In genomic region chr2:119683717-119684443, GRCh38 we compare ENCODE assay signal across 12 cellular contexts. TPM values are rescaled to one million over a fixed set of nuclear protein-coding genes. Genes with fewer than 3 reads are reported as not detected.
DNase-seq lines count a peak whose midpoint lies in the region; ATAC-seq, FAIRE-seq and TF ChIP-seq lines count a peak whose summit lies in the region.
"Had no signal": no experiment of that assay in that cellular context is flagged by ENCODE, and none has a peak within 500 bp of the region (broad histone marks: within the 10 kb centered on the region; RNA-seq: fewer than 3 reads in every experiment).

No MANE protein-coding gene starts in this region.

- peak overlapping the region in 1 of 2 experiments; percentile 51; a peak in 1 of 4 replicates for H3K27ac ChIP-seq in SK-N-SH (ENCODE audit: low read depth in 2 of 2, low read length in 1 of 2)
- H3K27ac ChIP-seq in keratinocyte (ENCODE audit: control insufficient read depth, insufficient read depth, low read length): peak overlapping the region; percentile 16
- H3K27ac ChIP-seq in temporal lobe (ENCODE audit: low read depth, low read length): peak overlapping the region; percentile 51

- H3K4me1 ChIP-seq in SK-N-SH (ENCODE audit: control insufficient read depth in 1 of 2, insufficient read depth in 2 of 2, low read depth in 1 of 2, low read length in 1 of 2): peaks cover 10 to 35% of the 10 kb centered on the region in 2 experiments; a peak in 3 of 4 replicates
- H3K4me1 ChIP-seq in adipocyte (ENCODE audit: control insufficient read depth, insufficient read depth, low read length): peaks cover 13% of the 10 kb centered on the region
- peaks cover 12% of the 10 kb centered on the region for H3K4me1 ChIP-seq in keratinocyte (ENCODE audit: control insufficient read depth, extremely low read depth, insufficient read depth, low read length)

- no peak overlapping the region for H3K4me2 ChIP-seq in SK-N-SH
- peak overlapping the region; percentile 35 for H3K4me2 ChIP-seq in keratinocyte (ENCODE audit: control insufficient read depth, extremely low read depth, insufficient read depth, low read depth, low read length)

- no peak for FAIRE-seq in keratinocyte (lab: Jason Lieb, UNC)
- FAIRE-seq: A204.1, endometrium, GM19239, TTC549 had no signal

- H3K79me2 ChIP-seq in SK-N-SH (ENCODE audit: insufficient read depth): peaks cover 19% of the 10 kb centered on the region
- H3K79me2 ChIP-seq in keratinocyte (ENCODE audit: control insufficient read depth, insufficient read depth, low read length): peaks cover 16% of the 10 kb centered on the region

- no peak overlapping the region for H3K9ac ChIP-seq in SK-N-SH
- no peak overlapping the region for H3K9ac ChIP-seq in adipocyte (ENCODE audit: low read length)
- H3K9ac ChIP-seq in keratinocyte (ENCODE audit: control insufficient read depth, extremely low read depth, insufficient read depth, low read length): peak overlapping the region; percentile 9

- TF ChIP-seq CTCF in SK-N-SH (IDR thresholded peaks at IDR 0.05) (no peak), keratinocyte (optimal IDR thresholded peaks at IDR 0.05 in 1 of 3, IDR thresholded peaks at IDR 0.05 in 1 of 3, conservative IDR thresholded peaks at IDR 0.05 in 1 of 3; ENCODE audit: extremely low read depth in 1 of 3, insufficient read depth in 2 of 3, low read length in 3 of 3) (no peak)

- no peaks in the 10 kb centered on the region for H3K9me3 ChIP-seq in SK-N-SH
- no peaks in the 10 kb centered on the region for H3K9me3 ChIP-seq in adipocyte (ENCODE audit: control insufficient read depth, low read length)
- no peaks in the 10 kb centered on the region for H3K9me3 ChIP-seq in keratinocyte (ENCODE audit: control insufficient read depth, low read depth, low read length)

- WGBS in SK-N-SH (ENCODE audit: low lambda C conversion rate): 69% methylated on average over 22 of the region's 22 CpGs

- H3K36me3 ChIP-seq in SK-N-SH (replicated peaks in 1 of 2; ENCODE audit: control insufficient read depth in 1 of 2, insufficient read depth in 2 of 2, low read length in 1 of 2): peaks cover 12 to 17% of the 10 kb centered on the region in 2 experiments
- peaks cover 6% of the 10 kb centered on the region for H3K36me3 ChIP-seq in adipocyte (ENCODE audit: control insufficient read depth, insufficient read depth, low read length, severe bottlenecking)
- H3K36me3 ChIP-seq in keratinocyte (ENCODE audit: control insufficient read depth in 2 of 2, extremely low read depth in 1 of 2, insufficient read depth in 2 of 2, low read length in 2 of 2): peaks cover 8 to 12% of the 10 kb centered on the region in 2 experiments

- H3K4me3 ChIP-seq in SK-N-SH (ENCODE audit: low read depth in 2 of 2, low read length in 1 of 2) (no peak overlapping the region), adipocyte (ENCODE audit: low read length) (peak overlapping the region; percentile 30), keratinocyte (ENCODE audit: control insufficient read depth in 2 of 3, extremely low read depth in 1 of 3, insufficient read depth in 2 of 3, low read depth in 1 of 3, low read length in 3 of 3) (peak overlapping the region in 1 of 3 experiments; percentile 11)

- DNase-seq in SK-N-SH (peak; percentile 60), adipocyte (ENCODE audit: low read depth) (no peak), keratinocyte (ENCODE audit: low read depth, low spot score) (no peak)

- dilution Hi-C loops in keratinocyte (cut with MboI; ENCODE audit: extremely low pct_ligation_motif_present, low sequenced_read_pairs): no loop called here

- no peak for TF ChIP-seq EP300 in SK-N-SH (IDR thresholded peaks at IDR 0.05; ENCODE audit: borderline replicate concordance in 1 of 2, low read depth in 1 of 2, low read length in 1 of 2)

- ATAC-seq in SK-N-SH treated with all-trans-retinoic acid at 6 μM for 48 hours (no peak; the same call in 1 of the 3 replicates), HG02870 (IDR thresholded peaks at IDR 0.05; ENCODE audit: unreplicated experiment) (no peak), GM21576 (IDR thresholded peaks at IDR 0.05; ENCODE audit: unreplicated experiment) (no peak), GM21423 (IDR thresholded peaks at IDR 0.05; ENCODE audit: unreplicated experiment) (no peak)

- CTCF ChIA-PET in SK-N-SH (lab: Yijun Ruan, JAX): interaction anchor here (0.9 to 1.4 kb wide), 7 partner anchors 9 to 491 kb away, joined by 3 to 4 read pairs (median 4); no protein-coding TSS in a partner anchor

- no peaks in the 10 kb centered on the region for H3K9me1 ChIP-seq in keratinocyte (ENCODE audit: control insufficient read depth, extremely low read depth, insufficient read depth, low read length)

- H3F3A ChIP-seq in SK-N-SH (replicated peaks; ENCODE audit: insufficient read depth): peaks cover 7% of the 10 kb centered on the region

- no peak overlapping the region for H2AFZ ChIP-seq in SK-N-SH (ENCODE audit: low read depth)
- peak overlapping the region; percentile 34 for H2AFZ ChIP-seq in keratinocyte (ENCODE audit: control insufficient read depth, low read length)

- H4K20me1 ChIP-seq in SK-N-SH (ENCODE audit: insufficient read depth) (0 out of 2 replicates have a peak, but pooled peaks cover 6% of the 10 kb centered on the region), keratinocyte (ENCODE audit: control insufficient read depth, extremely low read depth, insufficient read depth, low read length) (no peaks in the 10 kb centered on the region)

- no peak for TF ChIP-seq RAD21 in SK-N-SH (IDR thresholded peaks at IDR 0.05; ENCODE audit: low read length)

- POLR2A ChIA-PET in SK-N-SH (lab: Yijun Ruan, JAX): interaction anchor here (0.7 kb wide), 1 partner anchor 1415 kb away, joined by 3 read pairs; no protein-coding TSS in a partner anchor

- H3K9me2 ChIP-seq in SK-N-SH: no peaks in the 10 kb centered on the region

- H3K27me3 ChIP-seq in SK-N-SH (ENCODE audit: insufficient read depth) (no peaks in the 10 kb centered on the region), adipocyte (replicated peaks; ENCODE audit: control insufficient read depth, insufficient read depth, low read length) (no peaks in the 10 kb centered on the region), keratinocyte (ENCODE audit: control insufficient read depth, extremely low read depth, insufficient read depth, low read length) (no peaks in the 10 kb centered on the region)

TF ChIP-seq in SK-N-SH, 30 proteins besides CTCF, POLR2A, EP300 and RAD21 (continues in another document):
- TF ChIP-seq CHD2 (IDR thresholded peaks at IDR 0.05; ENCODE audit: low read length, partially characterized antibody) (no peak), FOSL2 (IDR thresholded peaks at IDR 0.05; ENCODE audit: borderline replicate concordance, low read depth) (no peak), MAX (IDR thresholded peaks at IDR 0.05; ENCODE audit: low read depth) (no peak), NRF1 (IDR thresholded peaks at IDR 0.05; ENCODE audit: low read depth, low read length) (no peak), MEF2A (IDR thresholded peaks at IDR 0.05; ENCODE audit: borderline replicate concordance, low read depth) (no peak)
- TF ChIP-seq, protein P1, sequence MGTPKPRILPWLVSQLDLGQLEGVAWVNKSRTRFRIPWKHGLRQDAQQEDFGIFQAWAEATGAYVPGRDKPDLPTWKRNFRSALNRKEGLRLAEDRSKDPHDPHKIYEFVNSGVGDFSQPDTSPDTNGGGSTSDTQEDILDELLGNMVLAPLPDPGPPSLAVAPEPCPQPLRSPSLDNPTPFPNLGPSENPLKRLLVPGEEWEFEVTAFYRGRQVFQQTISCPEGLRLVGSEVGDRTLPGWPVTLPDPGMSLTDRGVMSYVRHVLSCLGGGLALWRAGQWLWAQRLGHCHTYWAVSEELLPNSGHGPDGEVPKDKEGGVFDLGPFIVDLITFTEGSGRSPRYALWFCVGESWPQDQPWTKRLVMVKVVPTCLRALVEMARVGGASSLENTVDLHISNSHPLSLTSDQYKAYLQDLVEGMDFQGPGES (IDR thresholded peaks at IDR 0.05; ENCODE audit: low read depth, low read length): no peak

TF ChIP-seq in SK-N-SH treated with all-trans-retinoic acid at 6 μM for 48 hours, 23 proteins besides CTCF, POLR2A, EP300 and RAD21 (continues in another document):
- TF ChIP-seq ZNF565 (CRISPR knock-in tag; conservative IDR thresholded peaks at IDR 0.05; ENCODE audit: low read depth) (no peak), POU6F1 (CRISPR knock-in tag; IDR thresholded peaks at IDR 0.05; ENCODE audit: borderline replicate concordance, low read depth) (no peak), PPARA (CRISPR knock-in tag; IDR thresholded peaks at IDR 0.05; ENCODE audit: borderline replicate concordance) (no peak), TOX (CRISPR knock-in tag; IDR thresholded peaks at IDR 0.05; ENCODE audit: borderline replicate concordance) (no peak), ZFP3 (CRISPR knock-in tag; IDR thresholded peaks at IDR 0.05) (no peak)

RNA-seq across cellular contexts. Expression of gene TMEM177, which starts 4.9 kb away (rescaled TPM):
- polyA plus RNA-seq in SK-N-SH (2012; rRNA removed) (16.7 and 17.2 TPM in 2 replicates), keratinocyte (12.4 to 16.3 TPM (median 14.4 TPM) in 3 replicates)
- polyA plus RNA-seq in SK-N-SH (2012; cell fraction: cytosol; rRNA removed): 9.0 and 13.1 TPM in 2 replicates
- 12.7 and 14.9 TPM in 2 replicates for polyA plus RNA-seq in SK-N-SH (2012; cell fraction: nucleus; rRNA removed)
- 1.5 TPM for polyA plus RNA-seq in keratinocyte (2011; ENCODE audit: low read depth)
- polyA plus RNA-seq in keratinocyte (2011; cell fraction: cytosol; rRNA removed): 9.3 and 11.4 TPM in 2 replicates
- polyA plus RNA-seq in keratinocyte (2011; cell fraction: nucleus; rRNA removed): 12.7 and 14.5 TPM in 2 replicates
- polyA plus RNA-seq in keratinocyte (2012; ENCODE audit: low replicate concordance): 6.9 and 16.0 TPM in 2 replicates
- polyA minus RNA-seq in keratinocyte: 8.2 to 18.4 TPM (median 12.3 TPM) in 3 replicates
- polyA minus RNA-seq in keratinocyte (2011; cell fraction: cytosol; rRNA and poly(A)+ RNA removed): 8.1 TPM
- 5.5 and 6.4 TPM in 2 replicates for polyA minus RNA-seq in keratinocyte (2011; cell fraction: nucleus; rRNA and poly(A)+ RNA removed)
- 6.4 TPM for total RNA-seq in temporal lobe
